24 cellular contexts compared by ENCODE assay signal in genomic region chr16:83603981-83604570, GRCh38.
"Had no signal": no experiment of that assay in that cellular context is flagged by ENCODE, and none has a peak within 500 bp of the region (broad histone marks: within the 10 kb centered on the region; RNA-seq: fewer than 3 reads in every experiment).

No MANE protein-coding gene starts in this region.

- H3K4me3 ChIP-seq: gastroesophageal sphincter, heart left ventricle, right lobe of liver, skin epidermis, thyroid gland had no signal

- H2AFZ ChIP-seq: parathyroid adenoma had no signal

- DNase-seq: activated B cell treated with CpG ODN at 0.5 μM for 24 hours; activated CD4-positive, alpha-beta memory T cell treated with anti-CD3 and anti-CD28 coated beads, Interleukin-2, amount 10 ng/mL, durations not matched to agents 7 days and 5 days; activated CD4-positive, alpha-beta T cell treated with anti-CD3 and anti-CD28 coated beads for 48 hours; activated gamma-delta T cell; activated naive CD4-positive, alpha-beta T cell treated with anti-CD3 and anti-CD28 coated beads, Interleukin-2, amount 50 U/mL, for 16 hours; activated naive CD8-positive, alpha-beta T cell treated with anti-CD3 and anti-CD28 coated beads, Interleukin-2, amount 50 U/mL, for 24 hours; anterior cingulate cortex; caudate nucleus; effector memory CD4-positive, alpha-beta T cell; heart left ventricle; left colon; right lobe of liver; stimulated activated CD4-positive, alpha-beta T cell treated with anti-CD3 and anti-CD28 coated beads, Interleukin-1b, Interleukin-23, amount 100 ng/mL, for 48 hours; substantia nigra; T-helper 9 cell; thyroid gland had no signal

- H3K4me1 ChIP-seq: gastroesophageal sphincter, heart left ventricle, parathyroid adenoma, right lobe of liver had no signal

- H3K27ac ChIP-seq: gastroesophageal sphincter, heart left ventricle, parathyroid adenoma, right lobe of liver, skin epidermis, thyroid gland had no signal

- H3K79me2 ChIP-seq: parathyroid adenoma had no signal

- H3K9me3 Mint-ChIP-seq: activated B cell treated with CpG ODN at 0.5 μM for 24 hours; activated CD4-positive, alpha-beta memory T cell treated with anti-CD3 and anti-CD28 coated beads, Interleukin-2, amount 10 ng/mL, durations not matched to agents 7 days and 5 days; activated naive CD8-positive, alpha-beta T cell treated with anti-CD3 and anti-CD28 coated beads, Interleukin-2, amount 50 U/mL, for 24 hours; activated T-helper 1 cell treated with anti-CD3 and anti-CD28 coated beads, Interleukin-12 subunit alpha, Interleukin-12 subunit beta, Interleukin-2, Interleukin-4 antibody, amounts not matched to agents 30 ng/mL and 10 ng/mL and 1 ng/mL, durations not matched to agents 14 hours and 24 hours and 36 hours; memory B cell; nephron; stimulated activated naive CD8-positive, alpha-beta T cell treated with anti-CD3 and anti-CD28 coated beads, Interleukin-15, Interleukin-2, amounts not matched to agents 100 ng/mL and 50 ng/mL, for 24 hours had no signal

- H3K27me3 ChIP-seq: gastroesophageal sphincter, heart left ventricle, right lobe of liver, thyroid gland had no signal

- H3K36me3 Mint-ChIP-seq: brain, memory B cell had no signal

- H3K27me3 Mint-ChIP-seq: activated CD4-positive, alpha-beta memory T cell treated with anti-CD3 and anti-CD28 coated beads, Interleukin-2, amount 10 ng/mL, durations not matched to agents 7 days and 5 days; activated naive CD8-positive, alpha-beta T cell treated with anti-CD3 and anti-CD28 coated beads, Interleukin-2, amount 50 U/mL, for 24 hours; stimulated activated naive CD8-positive, alpha-beta T cell treated with anti-CD3 and anti-CD28 coated beads, Interleukin-15, Interleukin-2, amounts not matched to agents 100 ng/mL and 50 ng/mL, for 24 hours had no signal

- H3K27ac Mint-ChIP-seq: activated B cell treated with CpG ODN at 0.5 μM for 24 hours; activated CD4-positive, alpha-beta memory T cell treated with anti-CD3 and anti-CD28 coated beads, Interleukin-2, amount 10 ng/mL, durations not matched to agents 7 days and 5 days; activated naive CD8-positive, alpha-beta T cell treated with anti-CD3 and anti-CD28 coated beads, Interleukin-2, amount 50 U/mL, for 24 hours; activated T-helper 1 cell treated with anti-CD3 and anti-CD28 coated beads, Interleukin-12 subunit alpha, Interleukin-12 subunit beta, Interleukin-2, Interleukin-4 antibody, amounts not matched to agents 30 ng/mL and 10 ng/mL and 1 ng/mL, durations not matched to agents 14 hours and 24 hours and 36 hours; brain; memory B cell; stimulated activated naive CD8-positive, alpha-beta T cell treated with anti-CD3 and anti-CD28 coated beads, Interleukin-15, Interleukin-2, amounts not matched to agents 100 ng/mL and 50 ng/mL, for 24 hours had no signal

- H3K4me3 Mint-ChIP-seq: activated B cell treated with CpG ODN at 0.5 μM for 24 hours; activated CD4-positive, alpha-beta memory T cell treated with anti-CD3 and anti-CD28 coated beads, Interleukin-2, amount 10 ng/mL, durations not matched to agents 7 days and 5 days; activated naive CD8-positive, alpha-beta T cell treated with anti-CD3 and anti-CD28 coated beads, Interleukin-2, amount 50 U/mL, for 24 hours; activated T-helper 1 cell treated with anti-CD3 and anti-CD28 coated beads, Interleukin-12 subunit alpha, Interleukin-12 subunit beta, Interleukin-2, Interleukin-4 antibody, amounts not matched to agents 30 ng/mL and 10 ng/mL and 1 ng/mL, durations not matched to agents 14 hours and 24 hours and 36 hours; memory B cell; nephron; stimulated activated naive CD8-positive, alpha-beta T cell treated with anti-CD3 and anti-CD28 coated beads, Interleukin-15, Interleukin-2, amounts not matched to agents 100 ng/mL and 50 ng/mL, for 24 hours had no signal

- H3K9me3 ChIP-seq: gastroesophageal sphincter, heart left ventricle, right lobe of liver, thyroid gland had no signal

- H3K4me1 Mint-ChIP-seq: activated B cell treated with CpG ODN at 0.5 μM for 24 hours; activated CD4-positive, alpha-beta memory T cell treated with anti-CD3 and anti-CD28 coated beads, Interleukin-2, amount 10 ng/mL, durations not matched to agents 7 days and 5 days; activated naive CD8-positive, alpha-beta T cell treated with anti-CD3 and anti-CD28 coated beads, Interleukin-2, amount 50 U/mL, for 24 hours; memory B cell; nephron had no signal

- H3K36me3 ChIP-seq: gastroesophageal sphincter, right lobe of liver, thyroid gland had no signal

- H3K9ac ChIP-seq: parathyroid adenoma had no signal
